In the genomic region with DNA sequence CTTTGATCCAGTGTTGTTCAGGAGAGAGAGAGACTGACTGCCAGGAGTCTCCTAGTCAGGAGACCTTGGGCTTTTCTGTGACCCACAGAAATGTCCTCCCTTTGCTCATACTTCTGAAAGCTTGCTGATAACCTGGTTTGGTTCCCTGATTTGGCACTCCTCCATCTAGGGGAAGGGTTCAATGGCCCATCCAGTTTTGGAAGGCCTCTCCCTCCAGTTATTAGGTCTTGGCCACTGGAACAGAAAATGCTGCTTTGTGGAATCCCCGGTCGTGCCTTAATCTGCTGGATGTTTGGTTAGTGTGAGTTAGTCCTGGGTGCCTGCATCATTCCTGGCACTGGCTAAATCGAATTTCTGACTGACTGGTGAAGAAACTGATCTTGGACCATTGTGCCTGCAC, we compare ENCODE assay signal across 31 cellular contexts. TPM values are rescaled to one million over a fixed set of nuclear protein-coding genes. Genes with fewer than 3 reads are reported as not detected.
DNase-seq lines count a peak whose midpoint lies in the region; ATAC-seq and TF ChIP-seq lines count a peak whose summit lies in the region.
"Had no signal": no experiment of that assay in that cellular context is flagged by ENCODE, and none has a peak within 500 bp of the region (broad histone marks: within the 10 kb centered on the region; RNA-seq: fewer than 3 reads in every experiment).

No MANE protein-coding gene starts in this region.

- peaks cover 3 to 31% of the 10 kb centered on the region in 2 donors for H3K4me1 Mint-ChIP-seq in effector memory CD8-positive, alpha-beta T cell (ENCODE audit: low read depth in 2 of 2)
- H3K4me1 Mint-ChIP-seq in memory B cell, result no peaks in the 10 kb centered on the region
- H3K4me1 Mint-ChIP-seq: mesothelial cell of epicardium had no signal

- no peak overlapping the region for H2BK5ac ChIP-seq in trophoblast cell (ENCODE audit: low read depth, low read length, poor library complexity)

- H3K27ac Mint-ChIP-seq in effector memory CD8-positive, alpha-beta T cell, result peak overlapping the region; percentile 82 to 83
- H3K27ac Mint-ChIP-seq in memory B cell, result peak overlapping the region; percentile 62
- H3K27ac Mint-ChIP-seq: activated CD4-positive, alpha-beta memory T cell treated with anti-CD3 and anti-CD28 coated beads, Interleukin-2, amount 10 ng/mL, durations not matched to agents 7 days and 5 days; activated T-helper 2 cell treated with anti-CD3 and anti-CD28 coated beads, Interferon-gamma antibody, Interleukin-2, Interleukin-4, amounts not matched to agents 10 μg/mL and 5 μg/mL and 100 μg/mL, durations not matched to agents 14 hours and 24 hours and 36 hours had no signal

- no peak overlapping the region for H4K91ac ChIP-seq in trophoblast cell (ENCODE audit: low read depth, low read length)

- no peaks in the 10 kb centered on the region for H3K27me3 ChIP-seq in heart right ventricle
- H3K27me3 ChIP-seq in trophoblast cell (ENCODE audit: insufficient read depth, low read length), result no peaks in the 10 kb centered on the region
- H3K27me3 ChIP-seq: BE2C, foreskin keratinocyte, MG63, transverse colon had no signal

- ATAC-seq in heart right ventricle (peak in 7 of 8 donors; percentile 21 to 58 (median 36)), memory B cell (ENCODE audit: low read depth) (no peak), GM21786 (IDR thresholded peaks at IDR 0.05; ENCODE audit: unreplicated experiment) (no peak)
- ATAC-seq in effector memory CD8-positive, alpha-beta T cell (replicated peaks), result no peak
- ATAC-seq: foreskin keratinocyte, left colon had no signal

- H3K9me3 ChIP-seq in heart right ventricle, result no peaks in the 10 kb centered on the region
- no peaks in the 10 kb centered on the region for H3K9me3 ChIP-seq in trophoblast cell (ENCODE audit: insufficient read depth, low read depth, low read length)
- H3K9me3 ChIP-seq: BE2C, MG63, transverse colon had no signal

- no peak overlapping the region for H4K12ac ChIP-seq in trophoblast cell (ENCODE audit: low read depth, low read length)

- intact Hi-C loops in heart right ventricle (cut with DNase I) (loop anchor here in 1 of 10 donors (10.0 kb wide), 1 partner anchor 138 kb away; no protein-coding TSS in a partner anchor), cardiac septum (cut with DNase I) (no loop called here)

- peaks cover 97% of the 10 kb centered on the region for H3K36me3 Mint-ChIP-seq in effector memory CD8-positive, alpha-beta T cell (ENCODE audit: insufficient read depth)
- H3K36me3 Mint-ChIP-seq in memory B cell, result peaks cover 51% of the 10 kb centered on the region

- H3K79me2 ChIP-seq in trophoblast cell (ENCODE audit: control insufficient read depth, insufficient read depth, low read length, poor library complexity), result no peaks in the 10 kb centered on the region

- H3K14ac ChIP-seq in trophoblast cell (ENCODE audit: low read length), result no peak overlapping the region

- H3K9ac ChIP-seq in trophoblast cell (ENCODE audit: low read length), result no peak overlapping the region

- no peak overlapping the region for H2BK12ac ChIP-seq in trophoblast cell (ENCODE audit: low read length)

- H2BK120ac ChIP-seq in trophoblast cell (ENCODE audit: insufficient read depth, low read length, poor library complexity), result no peak overlapping the region

- H3K4me2 ChIP-seq in trophoblast cell (ENCODE audit: low read length), result no peak overlapping the region

- H3K4ac ChIP-seq in trophoblast cell (ENCODE audit: low read depth, low read length), result no peak overlapping the region

- no peak overlapping the region for H3K4me3 Mint-ChIP-seq in effector memory CD8-positive, alpha-beta T cell
- no peak overlapping the region for H3K4me3 Mint-ChIP-seq in memory B cell
- H3K4me3 Mint-ChIP-seq: activated CD4-positive, alpha-beta memory T cell treated with anti-CD3 and anti-CD28 coated beads, Interleukin-2, amount 10 ng/mL, durations not matched to agents 7 days and 5 days; activated naive CD8-positive, alpha-beta T cell treated with anti-CD3 and anti-CD28 coated beads for 36 hours; mesothelial cell of epicardium; naive B cell; stimulated activated naive CD8-positive, alpha-beta T cell treated with anti-CD3 and anti-CD28 coated beads, Interleukin-15, Interleukin-2, amounts not matched to agents 100 ng/mL and 50 ng/mL, for 24 hours had no signal

- H3K9me3 Mint-ChIP-seq in effector memory CD8-positive, alpha-beta T cell, result no peaks in the 10 kb centered on the region
- no peaks in the 10 kb centered on the region for H3K9me3 Mint-ChIP-seq in memory B cell
- H3K9me3 Mint-ChIP-seq: activated CD4-positive, alpha-beta memory T cell treated with anti-CD3 and anti-CD28 coated beads, Interleukin-2, amount 10 ng/mL, durations not matched to agents 7 days and 5 days; activated naive CD8-positive, alpha-beta T cell treated with anti-CD3 and anti-CD28 coated beads for 36 hours; activated T-helper 2 cell treated with anti-CD3 and anti-CD28 coated beads, Interferon-gamma antibody, Interleukin-2, Interleukin-4, amounts not matched to agents 10 μg/mL and 5 μg/mL and 100 μg/mL, durations not matched to agents 14 hours and 24 hours and 36 hours; mesothelial cell of epicardium; naive B cell; stimulated activated naive CD8-positive, alpha-beta T cell treated with anti-CD3 and anti-CD28 coated beads, Interleukin-15, Interleukin-2, amounts not matched to agents 100 ng/mL and 50 ng/mL, for 24 hours had no signal

- H3K79me1 ChIP-seq in trophoblast cell (ENCODE audit: low read length), result no peaks in the 10 kb centered on the region

- no peak overlapping the region for H3K18ac ChIP-seq in trophoblast cell (ENCODE audit: low read length)

- peak overlapping the region in 5 of 10 donors; percentile 20 to 51 (median 27) for H3K27ac ChIP-seq in heart right ventricle
- no peak overlapping the region for H3K27ac ChIP-seq in trophoblast cell (ENCODE audit: low read depth, low read length)
- H3K27ac ChIP-seq: foreskin keratinocyte, transverse colon had no signal

- peaks cover 4 to 52% (median 25%) of the 10 kb centered on the region in 9 donors for H3K4me1 ChIP-seq in heart right ventricle
- H3K4me1 ChIP-seq in trophoblast cell (ENCODE audit: control insufficient read depth in 1 of 2, insufficient read depth in 2 of 2, low read length in 2 of 2), result no peaks in the 10 kb centered on the region
- H3K4me1 ChIP-seq: BE2C had no signal

- no peak overlapping the region for H4K8ac ChIP-seq in trophoblast cell (ENCODE audit: low read depth, low read length)

- WGBS in heart right ventricle, 2 donors, result 62 to 69% methylated on average over 3 of the region's 3 CpGs
- no CpG with 5 or more reads among the region's 3 CpGs for whole genome bisulfite sequencing in trophoblast cell (ENCODE audit: extremely low coverage, insufficient coverage, insufficient read length)

- no peak overlapping the region for H2AK5ac ChIP-seq in trophoblast cell (ENCODE audit: low read length)

- H3K27me3 Mint-ChIP-seq in effector memory CD8-positive, alpha-beta T cell, result no peaks in the 10 kb centered on the region
- no peaks in the 10 kb centered on the region for H3K27me3 Mint-ChIP-seq in memory B cell
- H3K27me3 Mint-ChIP-seq: activated CD4-positive, alpha-beta memory T cell treated with anti-CD3 and anti-CD28 coated beads, Interleukin-2, amount 10 ng/mL, durations not matched to agents 7 days and 5 days; activated naive CD8-positive, alpha-beta T cell treated with anti-CD3 and anti-CD28 coated beads for 36 hours; naive B cell; stimulated activated naive CD8-positive, alpha-beta T cell treated with anti-CD3 and anti-CD28 coated beads, Interleukin-15, Interleukin-2, amounts not matched to agents 100 ng/mL and 50 ng/mL, for 24 hours had no signal

- no peak overlapping the region for H3K23ac ChIP-seq in trophoblast cell (ENCODE audit: low read length)

- no peak for TF ChIP-seq CTCF in heart right ventricle (IDR thresholded peaks at IDR 0.05)

- no peak overlapping the region for H3K4me3 ChIP-seq in heart right ventricle
- H3K4me3 ChIP-seq in trophoblast cell (ENCODE audit: low read depth, low read length), result no peak overlapping the region
- H3K4me3 ChIP-seq: MG63, transverse colon had no signal

- H3K36me3 ChIP-seq in heart right ventricle (peaks cover 0 to 99% (median 73%) of the 10 kb centered on the region in 9 donors), trophoblast cell (ENCODE audit: control insufficient read depth in 1 of 2, insufficient read depth in 2 of 2, low read length in 2 of 2) (peaks cover 16 to 35% of the 10 kb centered on the region in 2 experiments)
- H3K36me3 ChIP-seq: BE2C had no signal

- DNase-seq in heart right ventricle (peak in 1 of 2 donors; percentile 17), cardiac septum (ENCODE audit: low spot score) (no peak), memory B cell (ENCODE audit: low spot score in 2 of 2) (no peak), NCI-H1930 (lab: John Stamatoyannopoulos, UW) (no peak), NCI-H1436 treated with DMSO at 0.1 percent for 48 hours (lab: John Stamatoyannopoulos, UW) (no peak), trophoblast cell (no peak)
- DNase-seq in effector memory CD8-positive, alpha-beta T cell, result no peak
- DNase-seq: activated CD4-positive, alpha-beta memory T cell treated with anti-CD3 and anti-CD28 coated beads, Interleukin-2, amount 10 ng/mL, durations not matched to agents 7 days and 5 days; activated CD4-positive, alpha-beta T cell treated with anti-CD3 and anti-CD28 coated beads for 1 hour; activated CD8-positive, alpha-beta memory T cell treated with anti-CD3 and anti-CD28 coated beads, Interleukin-2, amount 50 U/mL, for 48 hours; activated naive CD8-positive, alpha-beta T cell treated with anti-CD3 and anti-CD28 coated beads for 36 hours; BE2C; DMS79 treated with DMSO at 0.1 percent for 48 hours; effector memory CD4-positive, alpha-beta T cell; GF-D8; HCEC 1CT; KG1; left colon; MG63; naive B cell; NCI-H1417; NCI-H446; NCI-H774; nucleus accumbens; T-helper 2 cell; transverse colon had no signal

- H2AFZ ChIP-seq in trophoblast cell (ENCODE audit: insufficient read depth, low read length, poor library complexity), result no peak overlapping the region

RNA-seq across cellular contexts. Expression of a gene that starts 35.7 kb away (rescaled TPM):
- 10 to 100 TPM; 24.8 to 53.7 (median 35.0) TPM for total RNA-seq in heart right ventricle
- 10 to 100 TPM; 17.1 to 29.7 TPM for polyA plus RNA-seq in heart right ventricle
- total RNA-seq in cardiac septum, result 41.6 TPM
- 30.3 and 30.5 TPM in 2 replicates for polyA plus RNA-seq in trophoblast cell (2013)

Comparison
In these comparisons a context has a peak if more than half of its experiments do, and no peak if none do; other contexts are left out.
1. ATAC-seq: peak in heart right ventricle (7 of 8); none in effector memory CD8-positive, alpha-beta T cell (single experiment), memory B cell (single experiment) and GM21786 (single experiment).